8 cellular contexts compared by ENCODE assay signal in the genomic region with DNA sequence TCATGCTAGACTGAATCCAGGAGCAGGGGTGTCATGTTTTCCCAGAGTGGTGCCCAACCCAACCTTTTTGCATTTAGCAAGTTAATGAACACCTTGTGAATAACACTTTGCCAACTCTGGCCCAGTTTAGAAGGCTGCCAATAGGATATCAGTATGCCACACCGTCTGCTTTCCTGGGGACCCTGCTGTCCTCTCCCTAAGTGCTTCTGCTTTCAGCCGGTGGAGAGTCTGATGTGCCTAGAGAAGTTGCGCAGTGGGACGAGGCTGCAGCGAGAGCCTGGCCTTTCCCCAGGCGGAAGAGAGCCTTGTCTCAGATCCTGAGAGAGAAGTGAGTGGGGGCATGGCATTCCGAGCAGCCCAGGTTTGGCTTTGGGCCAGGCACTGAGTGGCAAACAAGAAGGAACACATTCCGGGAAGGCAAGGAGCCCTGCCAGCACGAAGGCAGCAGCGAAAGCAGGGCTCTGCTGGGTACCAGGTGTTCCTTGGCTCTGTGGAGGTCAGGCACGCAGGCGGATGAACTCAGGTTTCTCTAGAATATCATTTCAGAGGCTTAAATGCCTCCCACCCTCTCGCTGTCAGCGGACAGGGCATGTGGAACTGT.
DNase-seq lines count a peak whose midpoint lies in the region; ATAC-seq and TF ChIP-seq lines count a peak whose summit lies in the region.

No MANE protein-coding gene starts in this region.

- no peaks in the 10 kb centered on the region for H3K9me3 Mint-ChIP-seq in stimulated activated memory B cell treated with anti-CD40 and anti-IgM and Interleukin-4, amounts not matched to agents 10 μg/mL and 1 μg/mL and 100 μg/mL, for 72 hours

- H3K4me3 ChIP-seq in astrocyte of the cerebellum (ENCODE audit: low read depth, low read length): peak overlapping the region; percentile 39

- H3K4me1 Mint-ChIP-seq in stimulated activated memory B cell treated with anti-CD40 and anti-IgM and Interleukin-4, amounts not matched to agents 10 μg/mL and 1 μg/mL and 100 μg/mL, for 72 hours: peaks cover 7% of the 10 kb centered on the region

- in situ Hi-C loops in astrocyte of the cerebellum (cut with HindIII; ENCODE audit: low sequenced_read_pairs): no loop called here

- ATAC-seq in stimulated activated memory B cell treated with anti-CD40 and anti-IgM and Interleukin-4, amounts not matched to agents 10 μg/mL and 1 μg/mL and 100 μg/mL, for 72 hours: no peak

- TF ChIP-seq CTCF in astrocyte of the cerebellum (IDR thresholded peaks at IDR 0.05; ENCODE audit: low read depth, low read length, missing control alignments): no peak

- H3K4me3 Mint-ChIP-seq in stimulated activated memory B cell treated with anti-CD40 and anti-IgM and Interleukin-4, amounts not matched to agents 10 μg/mL and 1 μg/mL and 100 μg/mL, for 72 hours: peak overlapping the region; percentile 6

- DNase-seq in CD1c-positive myeloid dendritic cell (ENCODE audit: extremely low spot score) (peak; percentile 15), NCI-H1105 treated with DMSO at 0.1 percent for 48 hours (lab: John Stamatoyannopoulos, UW) (peak; percentile 97), astrocyte of the cerebellum (ENCODE audit: low read depth) (no peak), iris pigment epithelial cell (ENCODE audit: low read depth) (peak; percentile 5), ecto neural progenitor cell (ENCODE audit: low spot score) (no peak)
- no peak for DNase-seq in activated naive CD4-positive, alpha-beta T cell (lab: John Stamatoyannopoulos, UW)
- no peak for DNase-seq in activated CD4-positive, alpha-beta T cell treated with anti-CD3 and anti-CD28 coated beads, Interleukin-2, amount 50 U/mL, for 48 hours

- H3K27ac Mint-ChIP-seq in stimulated activated memory B cell treated with anti-CD40 and anti-IgM and Interleukin-4, amounts not matched to agents 10 μg/mL and 1 μg/mL and 100 μg/mL, for 72 hours: peak overlapping the region; percentile 74

- H3K36me3 Mint-ChIP-seq in stimulated activated memory B cell treated with anti-CD40 and anti-IgM and Interleukin-4, amounts not matched to agents 10 μg/mL and 1 μg/mL and 100 μg/mL, for 72 hours: no peaks in the 10 kb centered on the region

- no peaks in the 10 kb centered on the region for H3K27me3 Mint-ChIP-seq in stimulated activated memory B cell treated with anti-CD40 and anti-IgM and Interleukin-4, amounts not matched to agents 10 μg/mL and 1 μg/mL and 100 μg/mL, for 72 hours

Comparison
In these comparisons a context has a peak if more than half of its experiments do, and no peak if none do; other contexts are left out.
1. DNase-seq: peak in CD1c-positive myeloid dendritic cell (single experiment), NCI-H1105 treated with DMSO at 0.1 percent for 48 hours (single experiment) and iris pigment epithelial cell (single experiment); none in astrocyte of the cerebellum (single experiment), activated naive CD4-positive, alpha-beta T cell (0 of 4), ecto neural progenitor cell (single experiment) and activated CD4-positive, alpha-beta T cell treated with anti-CD3 and anti-CD28 coated beads, Interleukin-2, amount 50 U/mL, for 48 hours (0 of 2).